In the genomic region with DNA sequence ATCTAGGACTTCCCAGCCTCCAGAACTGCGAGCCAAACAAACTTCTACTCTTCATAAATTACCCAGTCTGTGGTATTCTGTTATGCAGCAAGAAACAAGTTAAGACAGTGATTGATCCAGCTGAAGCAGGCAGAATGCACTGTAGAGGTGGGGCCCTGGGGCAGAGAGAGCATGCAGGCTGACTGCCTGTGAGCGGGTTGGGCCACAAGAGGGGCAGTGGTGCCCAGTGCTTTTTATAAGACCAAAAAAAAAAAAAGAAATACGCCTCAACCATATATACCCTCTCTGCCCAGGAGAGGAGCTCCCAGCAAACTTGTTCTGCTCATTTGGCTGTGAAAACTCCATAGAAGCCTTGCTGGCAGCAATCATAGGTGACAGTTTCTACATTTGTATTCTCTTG, we compare ENCODE assay signal across 17 cellular contexts.
DNase-seq lines count a peak whose midpoint lies in the region; ATAC-seq, FAIRE-seq and TF ChIP-seq lines count a peak whose summit lies in the region.
"Had no signal": no experiment of that assay in that cellular context is flagged by ENCODE, and none has a peak within 500 bp of the region (broad histone marks: within the 10 kb centered on the region; RNA-seq: fewer than 3 reads in every experiment).

No MANE protein-coding gene starts in this region.

- H3K9me3 ChIP-seq in esophagus squamous epithelium (no peaks in the 10 kb centered on the region), HepG2 (ENCODE audit: low read length) (no peaks in the 10 kb centered on the region), transverse colon (no peaks in the 10 kb centered on the region), WERI-Rb-1 (ENCODE audit: severe bottlenecking) (no peaks in the 10 kb centered on the region)

- no TSS peak for BruUV-seq in HepG2 (replicated peaks; lab: Mats Ljungman, UMichigan)

- TF ChIP-seq CTCF in WTC11 (IDR thresholded peaks at IDR 0.05): no peak
- no peak for TF ChIP-seq CTCF in esophagus squamous epithelium (IDR thresholded peaks at IDR 0.05)
- TF ChIP-seq CTCF in HepG2 (CRISPR knock-in tag; IDR thresholded peaks at IDR 0.05): no peak
- TF ChIP-seq CTCF in transverse colon (IDR thresholded peaks at IDR 0.05): no peak
- no peak for TF ChIP-seq CTCF in WERI-Rb-1 (IDR thresholded peaks at IDR 0.05; ENCODE audit: low read depth, low read length)

- H2AFZ ChIP-seq in HepG2 (ENCODE audit: low read length): no peak overlapping the region

- DNase-seq in WTC11 (ENCODE audit: low spot score) (no peak), esophagus squamous epithelium (lab: John Stamatoyannopoulos, UW) (no peak), HepG2 (ENCODE audit: low spot score) (no peak), transverse colon (no peak), NCI-H146 treated with DMSO at 0.1 percent for 48 hours (lab: John Stamatoyannopoulos, UW; ENCODE audit: unreplicated experiment) (no peak), WERI-Rb-1 (no peak)
- DNase-seq: activated CD4-positive, alpha-beta T cell treated with anti-CD3 and anti-CD28 coated beads for 48 hours; activated naive CD8-positive, alpha-beta T cell treated with anti-CD3 and anti-CD28 coated beads, Interleukin-2, amount 10 ng/mL, durations not matched to agents 7 days and 5 days; KG1; NCI-H2227 treated with DMSO at 0.1 percent for 48 hours; NK-92 treated with Interleukin-12 subunit alpha and Interleukin-12 subunit beta, amount 100 ng/mL, for 24 hours; retina; SHP77; stimulated activated CD4-positive, alpha-beta T cell treated with anti-CD3 and anti-CD28 coated beads, Interleukin-1b, Interleukin-23, amount 100 ng/mL, for 48 hours; substantia nigra had no signal

- peak overlapping the region in 1 of 4 donors; percentile 0 for H3K4me3 ChIP-seq in esophagus squamous epithelium
- H3K4me3 ChIP-seq in HepG2 (replicated peaks in 1 of 3; ENCODE audit: insufficient read depth in 1 of 3, low read depth in 2 of 3, low read length in 3 of 3): no peak overlapping the region
- H3K4me3 ChIP-seq in transverse colon: no peak overlapping the region
- H3K4me3 ChIP-seq in WERI-Rb-1 (ENCODE audit: low read depth, low read length): no peak overlapping the region

- no peak overlapping the region for H3K4me3 Mint-ChIP-seq in WTC11
- H3K4me3 Mint-ChIP-seq: activated naive CD8-positive, alpha-beta T cell treated with anti-CD3 and anti-CD28 coated beads, Interleukin-2, amount 10 ng/mL, durations not matched to agents 7 days and 5 days; central memory CD8-positive, alpha-beta T cell had no signal

- TF ChIP-seq POLR2A in esophagus squamous epithelium (IDR thresholded peaks at IDR 0.05) (no peak), HepG2 (IDR thresholded peaks at IDR 0.05; ENCODE audit: insufficient read depth in 1 of 2, low read depth in 2 of 2, low read length in 2 of 2) (no peak), transverse colon (IDR thresholded peaks at IDR 0.05) (no peak)

- H3K36me3 Mint-ChIP-seq in WTC11: no peaks in the 10 kb centered on the region
- H3K36me3 Mint-ChIP-seq: activated naive CD8-positive, alpha-beta T cell treated with anti-CD3 and anti-CD28 coated beads, Interleukin-2, amount 10 ng/mL, durations not matched to agents 7 days and 5 days had no signal

- H3K36me3 ChIP-seq in esophagus squamous epithelium: no peaks in the 10 kb centered on the region
- H3K36me3 ChIP-seq in HepG2 (replicated peaks in 1 of 2; ENCODE audit: control insufficient read depth in 1 of 2, insufficient read depth in 2 of 2, low read length in 2 of 2): peaks cover 0 to 4% of the 10 kb centered on the region in 2 experiments; a peak in 3 of 5 replicates
- no peaks in the 10 kb centered on the region for H3K36me3 ChIP-seq in transverse colon
- no peaks in the 10 kb centered on the region for H3K36me3 ChIP-seq in WERI-Rb-1

- peak overlapping the region; percentile 67; the same call in 1 of the 2 replicates for H3K9ac ChIP-seq in HepG2 (ENCODE audit: insufficient read depth, low read depth, low read length)

- TF ChIP-seq RAD21 in HepG2 (CRISPR knock-in tag; IDR thresholded peaks at IDR 0.05): no peak

- intact Hi-C loops in esophagus squamous epithelium (cut with DNase I) (no loop called here), HepG2 (cut with micrococcal nuclease; ENCODE audit: unreplicated experiment) (no loop called here), transverse colon (cut with DNase I; ENCODE audit: low total_unique reads) (no loop called here)

- H3K4me2 ChIP-seq in HepG2 (ENCODE audit: low read depth, low read length): no peak overlapping the region

- peak; percentile 67 for ATAC-seq in WTC11
- ATAC-seq in HepG2: no peak
- no peak for ATAC-seq in HG02973 (IDR thresholded peaks at IDR 0.05; ENCODE audit: unreplicated experiment)

- CTCF ChIA-PET in WTC11 (lab: Charles Lee) (interaction anchor here (0.6 to 1.3 kb wide), 5 partner anchors 10 to 145 kb away, joined by 3 read pairs; no protein-coding TSS in a partner anchor), HepG2 (lab: Yijun Ruan, JAX; ENCODE audit: low intra/inter-chr PET ratio, low total read pairs) (no interaction called here)

- no peak overlapping the region for H3K27ac Mint-ChIP-seq in WTC11
- H3K27ac Mint-ChIP-seq: activated naive CD8-positive, alpha-beta T cell treated with anti-CD3 and anti-CD28 coated beads, Interleukin-2, amount 10 ng/mL, durations not matched to agents 7 days and 5 days had no signal

- no peaks in the 10 kb centered on the region for H4K20me1 ChIP-seq in HepG2 (ENCODE audit: insufficient read depth, low read length)

- no peaks in the 10 kb centered on the region for H3K9me3 Mint-ChIP-seq in WTC11
- H3K9me3 Mint-ChIP-seq: activated naive CD8-positive, alpha-beta T cell treated with anti-CD3 and anti-CD28 coated beads, Interleukin-2, amount 10 ng/mL, durations not matched to agents 7 days and 5 days; central memory CD8-positive, alpha-beta T cell had no signal

- peaks cover 23% of the 10 kb centered on the region for H3K79me2 ChIP-seq in HepG2 (ENCODE audit: insufficient read depth, low read length)

- no peaks in the 10 kb centered on the region for H3K27me3 Mint-ChIP-seq in WTC11 (ENCODE audit: low read depth)

- peak overlapping the region; percentile 15 to 87 (median 63) for H3K27ac ChIP-seq in esophagus squamous epithelium
- peak overlapping the region; percentile 95 for H3K27ac ChIP-seq in HepG2 (ENCODE audit: extremely low read length, insufficient read depth, low read length)
- H3K27ac ChIP-seq in transverse colon: peak overlapping the region; percentile 27 to 89 (median 88)
- no peak overlapping the region for H3K27ac ChIP-seq in WERI-Rb-1

- H3K4me1 Mint-ChIP-seq in WTC11: peaks cover 39% of the 10 kb centered on the region
- H3K4me1 Mint-ChIP-seq: activated naive CD8-positive, alpha-beta T cell treated with anti-CD3 and anti-CD28 coated beads, Interleukin-2, amount 10 ng/mL, durations not matched to agents 7 days and 5 days; central memory CD8-positive, alpha-beta T cell had no signal

- 29 to 51% methylated on average over 3 of the region's 3 CpGs for WGBS in esophagus squamous epithelium, 2 donors
- WGBS in HepG2 (ENCODE audit: low lambda C conversion rate): 93% methylated on average over 3 of the region's 3 CpGs
- 73 to 83% methylated on average over 2 to 3 of the region's 3 CpGs for WGBS in transverse colon (ENCODE audit: low coverage in 1 of 2), 2 donors

- TF ChIP-seq EP300 in HepG2 (IDR thresholded peaks at IDR 0.05; ENCODE audit: low read depth in 2 of 2, low read length in 2 of 2) (no peak), HepG2 (CRISPR knock-in tag; IDR thresholded peaks at IDR 0.05; ENCODE audit: borderline replicate concordance) (no peak), transverse colon (IDR thresholded peaks at IDR 0.05; ENCODE audit: low read depth) (no peak)

- no peaks in the 10 kb centered on the region for H3K27me3 ChIP-seq in esophagus squamous epithelium
- no peaks in the 10 kb centered on the region for H3K27me3 ChIP-seq in HepG2 (ENCODE audit: control insufficient read depth in 1 of 2, insufficient read depth in 2 of 2, low read length in 2 of 2)
- no peaks in the 10 kb centered on the region for H3K27me3 ChIP-seq in transverse colon
- no peaks in the 10 kb centered on the region for H3K27me3 ChIP-seq in WERI-Rb-1 (ENCODE audit: insufficient read depth, low read depth, severe bottlenecking)

- in situ Hi-C loops in HepG2 (cut with HindIII; ENCODE audit: extremely low pct_ligation_motif_present, low pct_unique_long_range_greater_than_20kb): no loop called here
- in situ Hi-C loops in transverse colon (cut with MboI; ENCODE audit: low pct_ligation_motif_present in 1 of 4, low pct_unique_long_range_greater_than_20kb in 1 of 4, low sequenced_read_pairs in 3 of 4): no loop called here

- H3K4me1 ChIP-seq in esophagus squamous epithelium: peaks cover 0 to 38% (median 15%) of the 10 kb centered on the region in 3 donors
- H3K4me1 ChIP-seq in HepG2 (ENCODE audit: insufficient read depth, low read length): peaks cover 96% of the 10 kb centered on the region
- H3K4me1 ChIP-seq in transverse colon: peaks cover 5 to 42% (median 12%) of the 10 kb centered on the region in 4 donors

- POLR2A ChIA-PET in WTC11 (lab: Charles Lee): no interaction called here
- POLR2A ChIA-PET in HepG2 (lab: Yijun Ruan, JAX): interaction anchor here (1.6 kb wide), 1 partner anchor 20 kb away, joined by 6 read pairs; no protein-coding TSS in a partner anchor

- no peak for FAIRE-seq in HepG2 (lab: Jason Lieb, UNC)

TF ChIP-seq in WTC11, 78 proteins besides CTCF, POLR2A, EP300 and RAD21 (continues in another document):
- no peak for TF ChIP-seq NR2C2 (CRISPR knock-in tag; IDR thresholded peaks at IDR 0.05)
- TF ChIP-seq ZNF317 (CRISPR knock-in tag; IDR thresholded peaks at IDR 0.05; ENCODE audit: borderline replicate concordance, low read depth): no peak

TF ChIP-seq in HepG2, 621 proteins besides CTCF, POLR2A, EP300 and RAD21 (continues in another document):
- TF ChIP-seq TFAP4 (IDR thresholded peaks at IDR 0.05; ENCODE audit: borderline replicate concordance, low read depth): no peak
